10 cellular contexts compared by ENCODE assay signal in the genomic region with DNA sequence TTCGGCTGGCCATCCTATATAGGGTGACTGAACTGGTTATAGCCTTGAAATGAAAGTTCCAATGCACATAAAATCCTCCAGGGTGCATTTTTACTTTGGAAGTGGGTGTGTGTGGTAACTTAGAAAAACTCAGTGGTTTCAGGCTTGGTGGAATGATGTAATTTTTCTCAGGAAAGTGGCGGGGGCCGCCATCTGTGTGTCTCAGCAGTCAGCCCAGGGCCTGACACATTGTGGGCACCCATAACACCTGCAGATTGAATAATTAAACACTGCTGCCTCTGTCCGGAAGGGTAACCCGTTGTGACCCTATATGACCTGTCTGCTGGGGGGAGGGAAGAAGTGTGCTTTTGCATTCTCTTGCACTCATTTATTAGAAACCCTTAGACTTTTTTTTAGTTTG. TPM values are rescaled to one million over a fixed set of nuclear protein-coding genes. Genes with fewer than 3 reads are reported as not detected.
DNase-seq lines count a peak whose midpoint lies in the region; TF ChIP-seq lines count a peak whose summit lies in the region.
"Had no signal": no experiment of that assay in that cellular context is flagged by ENCODE, and none has a peak within 500 bp of the region (broad histone marks: within the 10 kb centered on the region; RNA-seq: fewer than 3 reads in every experiment).

No MANE protein-coding gene starts in this region.

- H3K9me3 ChIP-seq in MM.1S (replicated peaks; ENCODE audit: insufficient read depth, low read length) (no peaks in the 10 kb centered on the region), smooth muscle cell (replicated peaks; ENCODE audit: low read depth) (no peaks in the 10 kb centered on the region)

- H3K27ac ChIP-seq in MM.1S (ENCODE audit: low read length) (peak overlapping the region; percentile 61; the same call in 1 of the 2 replicates), smooth muscle cell (ENCODE audit: low read depth) (peak overlapping the region; percentile 19)
- H3K27ac ChIP-seq: coronary artery had no signal

- no peaks in the 10 kb centered on the region for H4K20me1 ChIP-seq in MM.1S (ENCODE audit: insufficient read depth, low read length)
- H4K20me1 ChIP-seq in smooth muscle cell (ENCODE audit: low read depth) = no peaks in the 10 kb centered on the region

- H3K9ac ChIP-seq in MM.1S (ENCODE audit: low read length) = peak overlapping the region; percentile 9; the same call in 1 of the 2 replicates
- no peak overlapping the region for H3K9ac ChIP-seq in smooth muscle cell (ENCODE audit: low read depth)

- H3K4me1 ChIP-seq in MM.1S (ENCODE audit: low read length) (peaks cover 37% of the 10 kb centered on the region), smooth muscle cell (ENCODE audit: low read depth) (no peaks in the 10 kb centered on the region)

- H3K36me3 ChIP-seq in MM.1S (replicated peaks; ENCODE audit: insufficient read depth, low read length) (no peaks in the 10 kb centered on the region), smooth muscle cell (ENCODE audit: low read depth) (no peaks in the 10 kb centered on the region)

- H3K4me1 Mint-ChIP-seq in activated T-cell treated with anti-CD3 and anti-CD28 coated beads, Interleukin-2, amount 50 U/mL, for 24 hours (ENCODE audit: low read depth) = peaks cover 72% of the 10 kb centered on the region

- H3K27ac Mint-ChIP-seq in activated T-cell treated with anti-CD3 and anti-CD28 coated beads, Interleukin-2, amount 50 U/mL, for 24 hours = peak overlapping the region; percentile 68

- H2AFZ ChIP-seq in MM.1S (ENCODE audit: low read length) = no peak overlapping the region
- H2AFZ ChIP-seq in smooth muscle cell (ENCODE audit: low read depth) = no peak overlapping the region

- no peaks in the 10 kb centered on the region for H3K27me3 Mint-ChIP-seq in activated T-cell treated with anti-CD3 and anti-CD28 coated beads, Interleukin-2, amount 50 U/mL, for 24 hours

- H3K4me3 Mint-ChIP-seq in activated T-cell treated with anti-CD3 and anti-CD28 coated beads, Interleukin-2, amount 50 U/mL, for 24 hours = peak overlapping the region; percentile 26

- H3K79me2 ChIP-seq in MM.1S (ENCODE audit: low read length) (peaks cover 22% of the 10 kb centered on the region), smooth muscle cell (ENCODE audit: low read depth) (no peaks in the 10 kb centered on the region)

- peak overlapping the region; percentile 68 for H3K4me2 ChIP-seq in MM.1S (ENCODE audit: low read depth, low read length)
- peak overlapping the region; percentile 1 for H3K4me2 ChIP-seq in smooth muscle cell

- 50% methylated on average over 5 of the region's 5 CpGs for WGBS in smooth muscle cell (ENCODE audit: low lambda C conversion rate)

- peak; percentile 97 for DNase-seq in GF-D8 (lab: John Stamatoyannopoulos, UW)
- peak; percentile 95 for DNase-seq in MM.1S
- peak; percentile 71 for DNase-seq in activated T-cell treated with anti-CD3 and anti-CD28 coated beads, Interleukin-2, amount 50 U/mL, for 24 hours
- DNase-seq in smooth muscle cell (lab: John Stamatoyannopoulos, UW; ENCODE audit: unreplicated experiment) = no peak
- no peak for DNase-seq in NCI-H2107 (lab: John Stamatoyannopoulos, UW)
- no peak for DNase-seq in hepatic stellate cell (ENCODE audit: low spot score)
- DNase-seq in H4 (ENCODE audit: low spot score) = no peak
- DNase-seq in NCI-H2227 treated with DMSO at 0.1 percent for 48 hours (lab: John Stamatoyannopoulos, UW) = no peak

- H3K36me3 Mint-ChIP-seq in activated T-cell treated with anti-CD3 and anti-CD28 coated beads, Interleukin-2, amount 50 U/mL, for 24 hours (ENCODE audit: low read depth) = peaks cover 23% of the 10 kb centered on the region

- TF ChIP-seq CTCF in MM.1S (IDR thresholded peaks at IDR 0.05; ENCODE audit: low read length) (no peak), smooth muscle cell (IDR thresholded peaks at IDR 0.05; ENCODE audit: borderline replicate concordance, insufficient read depth, poor library complexity, severe bottlenecking) (no peak)

- no peaks in the 10 kb centered on the region for H3K27me3 ChIP-seq in MM.1S (replicated peaks; ENCODE audit: insufficient read depth, low read length)
- H3K27me3 ChIP-seq in smooth muscle cell (ENCODE audit: low read depth) = no peaks in the 10 kb centered on the region

- H3K4me3 ChIP-seq in MM.1S (ENCODE audit: low read length) (peak overlapping the region; percentile 35), smooth muscle cell (no peak overlapping the region)
- H3K4me3 ChIP-seq: coronary artery had no signal

- H3K9me2 ChIP-seq in MM.1S (replicated peaks; ENCODE audit: insufficient read depth, low read length) = no peaks in the 10 kb centered on the region

- peaks cover 41% of the 10 kb centered on the region for H3F3A ChIP-seq in MM.1S (ENCODE audit: insufficient read depth, low read length)
- H3F3A ChIP-seq in smooth muscle cell (ENCODE audit: low read depth) = peaks cover 24% of the 10 kb centered on the region

- H3K9me3 Mint-ChIP-seq in activated T-cell treated with anti-CD3 and anti-CD28 coated beads, Interleukin-2, amount 50 U/mL, for 24 hours = peaks cover 8% of the 10 kb centered on the region

RNA-seq across cellular contexts. Expression of a gene that starts 2.2 kb away (rescaled TPM):
- total RNA-seq in smooth muscle cell = 3.2 and 5.7 TPM in 2 replicates
- polyA plus RNA-seq in smooth muscle cell = 1.1 and 1.5 TPM in 2 replicates
- 9.8 and 20.3 TPM in 2 replicates for total RNA-seq in H4 (2014; rRNA removed; shearing (Covaris generic))

RNA-seq across cellular contexts. Expression of a gene that starts 33.9 kb away (rescaled TPM):
- total RNA-seq in smooth muscle cell = not detected in 2 replicates
- not detected in 2 replicates for polyA plus RNA-seq in smooth muscle cell
- not detected in 2 replicates for total RNA-seq in H4 (2014; rRNA removed; shearing (Covaris generic))
- total RNA-seq: liver had no signal
- polyA plus RNA-seq: liver had no signal

RNA-seq across cellular contexts. Expression of a gene that starts 40.6 kb away (rescaled TPM):
- not detected in 2 replicates for total RNA-seq in smooth muscle cell
- not detected in 2 replicates for polyA plus RNA-seq in smooth muscle cell
- total RNA-seq in H4 (2014; rRNA removed; shearing (Covaris generic)) = not detected in 2 replicates
- polyA plus RNA-seq: liver had no signal

RNA-seq across cellular contexts. Expression of a gene that starts 47.3 kb away (rescaled TPM):
- total RNA-seq in smooth muscle cell = 7.6 and 11.7 TPM in 2 replicates
- polyA plus RNA-seq in smooth muscle cell = 27.5 and 37.5 TPM in 2 replicates
- total RNA-seq in H4 (2014; rRNA removed; shearing (Covaris generic)) = 0.12 TPM in 1 of 2 replicates, not detected in the other

RNA-seq across cellular contexts. Expression of a gene that starts 47.3 kb away (rescaled TPM):
- total RNA-seq in smooth muscle cell = 68.4 and 70.7 TPM in 2 replicates
- 55.1 and 59.4 TPM in 2 replicates for polyA plus RNA-seq in smooth muscle cell
- total RNA-seq in H4 (2014; rRNA removed; shearing (Covaris generic)) = 132 and 142 TPM in 2 replicates

Comparison
In these comparisons a context has a peak if more than half of its experiments do, and no peak if none do; other contexts are left out.
1. DNase-seq: peak in GF-D8 (single experiment), MM.1S (single experiment) and activated T-cell treated with anti-CD3 and anti-CD28 coated beads, Interleukin-2, amount 50 U/mL, for 24 hours (single experiment); none in smooth muscle cell (single experiment), NCI-H2107 (single experiment), hepatic stellate cell (single experiment), H4 (single experiment) and NCI-H2227 treated with DMSO at 0.1 percent for 48 hours (single experiment).